Comparison of ENCODE assay signal across 8 cellular contexts in the genomic region with DNA sequence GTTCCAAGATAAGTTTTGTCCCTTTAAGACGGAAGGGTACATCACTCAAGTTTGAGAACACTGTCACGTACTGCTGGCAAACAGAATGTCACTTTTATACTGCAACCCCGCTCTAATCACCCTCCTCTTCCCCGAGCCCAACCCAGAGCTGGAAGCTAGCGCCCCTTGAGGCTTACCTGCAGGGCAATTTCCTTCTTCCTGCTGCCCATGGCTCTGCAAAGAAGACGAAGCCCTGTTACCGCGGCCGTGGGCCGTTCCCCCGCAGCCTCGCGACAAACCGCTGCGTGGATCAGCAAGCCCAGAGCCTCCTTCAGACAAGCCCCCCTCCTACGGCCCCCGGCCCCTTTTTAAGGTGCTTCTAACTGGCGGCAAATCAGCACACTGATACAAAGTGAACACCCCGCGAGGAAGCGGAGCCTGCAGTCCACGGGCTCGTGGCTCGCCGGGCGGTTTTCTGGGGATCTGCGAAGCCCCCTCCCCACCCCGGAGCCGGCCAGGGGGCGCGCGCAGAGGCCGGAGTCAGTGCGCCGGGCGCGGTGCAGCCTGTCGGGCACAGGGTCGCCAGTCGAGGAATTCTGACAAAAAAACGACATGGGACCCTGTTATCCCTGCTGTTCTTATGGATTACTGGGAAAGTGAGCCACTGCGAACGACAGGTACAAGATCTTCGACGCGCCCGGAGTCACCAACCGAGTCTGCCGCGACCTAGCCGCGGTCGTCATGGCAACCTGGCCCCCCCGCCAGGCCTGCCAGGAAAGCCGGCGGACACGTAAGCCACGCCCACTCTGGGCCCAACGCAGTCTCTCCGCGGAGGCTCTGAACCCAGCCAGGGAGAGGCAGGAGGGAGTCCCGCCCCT. TPM values are rescaled to one million over a fixed set of nuclear protein-coding genes. Genes with fewer than 3 reads are reported as not detected.
DNase-seq lines count a peak whose midpoint lies in the region; ATAC-seq and FAIRE-seq lines count a peak whose summit lies in the region.

A gene with protein sequence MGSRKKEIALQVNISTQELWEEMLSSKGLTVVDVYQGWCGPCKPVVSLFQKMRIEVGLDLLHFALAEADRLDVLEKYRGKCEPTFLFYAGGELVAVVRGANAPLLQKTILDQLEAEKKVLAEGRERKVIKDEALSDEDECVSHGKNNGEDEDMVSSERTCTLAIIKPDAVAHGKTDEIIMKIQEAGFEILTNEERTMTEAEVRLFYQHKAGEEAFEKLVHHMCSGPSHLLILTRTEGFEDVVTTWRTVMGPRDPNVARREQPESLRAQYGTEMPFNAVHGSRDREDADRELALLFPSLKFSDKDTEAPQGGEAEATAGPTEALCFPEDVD (minus strand): TSS at position 725 of the 857 bp plus-strand sequence. CDS start 516 bp downstream, at position 209.

- no peaks in the 10 kb centered on the region for H3K9me3 ChIP-seq in KOPT-K1 (ENCODE audit: insufficient read depth, low read length, poor library complexity, severe bottlenecking)

- DNase-seq in D341Med (ENCODE audit: low spot score): peak; percentile 97
- DNase-seq in RCC 7860 (ENCODE audit: low spot score): peak; percentile 69
- peak; percentile 81 for DNase-seq in activated T-helper 1 cell treated with Interleukin-2 at 50 U/mL for 16 hours (ENCODE audit: low read depth)
- DNase-seq in fibroblast of gingiva (ENCODE audit: low read depth): peak; percentile 63
- peak; percentile 73 for DNase-seq in myocyte (ENCODE audit: low read depth)
- peak; percentile 80 to 88 for DNase-seq in stimulated activated CD8-positive, alpha-beta memory T cell treated with anti-CD3 and anti-CD28 coated beads, Interleukin-7, amount 100 ng/mL, for 4 hours (ENCODE audit: low read depth in 2 of 2)

- peak within 1 kb of the TSS; percentile 33 for H3K27ac ChIP-seq in KOPT-K1 (ENCODE audit: low read depth, low read length, poor library complexity, severe bottlenecking)

- peak; percentile 10 for FAIRE-seq in RCC 7860 (lab: Jason Lieb, UNC)

- H3K36me3 ChIP-seq in KOPT-K1 (ENCODE audit: insufficient read depth, low read length): no peaks in the 10 kb centered on the region

- ATAC-seq in GM21717 (IDR thresholded peaks at IDR 0.05; ENCODE audit: unreplicated experiment): peak; percentile 77

RNA-seq across cellular contexts. Expression of the gene that starts here (rescaled TPM):
- total RNA-seq in myocyte: not detected in 2 replicates
- 0.44 TPM for polyA plus RNA-seq in myocyte (2012)

Comparison
In these comparisons a context has a peak if more than half of its experiments do, and no peak if none do; other contexts are left out.
1. Peak in every context shown above with its lines: DNase-seq, ATAC-seq and H3K27ac ChIP-seq.
2. Peak in DNase-seq in myocyte; RNA of the gene not detected or under 1 TPM.